ENCODE assay signal across 1 cellular context in genomic region chr14:60514378-60515243, GRCh38.
TF ChIP-seq lines count a peak whose summit lies in the region.

No MANE protein-coding gene starts in this region.

TF ChIP-seq in endothelial cell of umbilical vein, 7 proteins besides CTCF, POLR2A, EP300 and RAD21 (continued from another document):
- TF ChIP-seq GATA2 (IDR thresholded peaks at IDR 0.05; ENCODE audit: insufficient read depth, insufficient read length, low read depth, low read length) (no peak), FOS (IDR thresholded peaks at IDR 0.05; ENCODE audit: borderline replicate concordance, insufficient read depth, low read length) (no peak), MYC (IDR thresholded peaks at IDR 0.05; ENCODE audit: low read depth, low read length) (no peak)
